ENCODE assay signal across 29 cellular contexts in genomic region chr13:101116826-101117225, GRCh38.
DNase-seq lines count a peak whose midpoint lies in the region; ATAC-seq, FAIRE-seq and TF ChIP-seq lines count a peak whose summit lies in the region.
"Had no signal": no experiment of that assay in that cellular context is flagged by ENCODE, and none has a peak within 500 bp of the region (broad histone marks: within the 10 kb centered on the region; RNA-seq: fewer than 3 reads in every experiment).

No MANE protein-coding gene starts in this region.

- H3K4me1 ChIP-seq in A673 (ENCODE audit: insufficient read depth, low read length, poor library complexity, severe bottlenecking) (peaks cover 25% of the 10 kb centered on the region), HUES6 (ENCODE audit: control insufficient read depth, insufficient read depth, low read length) (peaks cover 55% of the 10 kb centered on the region), H1 (replicated peaks in 1 of 4; ENCODE audit: control insufficient read depth in 3 of 4, insufficient read depth in 4 of 4, low read length in 3 of 4) (peaks cover 15 to 26% (median 19%) of the 10 kb centered on the region in 4 experiments; a peak in 6 of 7 replicates), mesendoderm (ENCODE audit: control insufficient read depth, low read depth, low read length) (no peaks in the 10 kb centered on the region)
- H3K4me1 ChIP-seq: Caco-2, SJCRH30 had no signal

- intact Hi-C loops in A673 (cut with micrococcal nuclease; ENCODE audit: unreplicated experiment): loop anchor here (5.0 to 10.0 kb wide), 2 partner anchors 820 to 1672 kb away; no protein-coding TSS in a partner anchor

- TF ChIP-seq RAD21 in H1 (IDR thresholded peaks at IDR 0.05 in 1 of 2, conservative IDR thresholded peaks at IDR 0.05 in 1 of 2; ENCODE audit: low read depth in 2 of 2, low read length in 2 of 2): no peak

- 6% methylated on average over 4 of the region's 4 CpGs; no CpG with 5 or more reads in 1 of the 2 experiments for WGBS in H1 (ENCODE audit: extremely low coverage in 1 of 2, insufficient coverage in 1 of 2, insufficient read length in 1 of 2, insufficient replicate concordance in 2 of 2, low coverage in 1 of 2, low lambda C conversion rate in 2 of 2, missing lambda C conversion rate in 1 of 2), 2 experiments
- no CpG with 5 or more reads among the region's 4 CpGs for WGBS in mesendoderm (ENCODE audit: extremely low coverage, insufficient coverage, low lambda C conversion rate)

- H3K4me3 ChIP-seq in A673 (ENCODE audit: low read depth, low read length, poor library complexity, severe bottlenecking) (no peak overlapping the region), HUES6 (ENCODE audit: low read depth, low read length) (no peak overlapping the region), H1 (ENCODE audit: extremely low read depth in 1 of 4, insufficient read depth in 2 of 4, low read depth in 3 of 4, low read length in 4 of 4) (peak overlapping the region in 1 of 4 experiments; percentile 30; a peak in 1 of 8 replicates), mesendoderm (ENCODE audit: low read length) (no peak overlapping the region)
- H3K4me3 ChIP-seq: GM12878, PC-9, SJCRH30 had no signal

- H3K27me3 ChIP-seq in A673 (replicated peaks; ENCODE audit: insufficient read depth, low read depth, low read length, poor library complexity): peaks cover 8% of the 10 kb centered on the region
- H3K27me3 ChIP-seq in HUES6 (ENCODE audit: control insufficient read depth, insufficient read depth, low read length): no peaks in the 10 kb centered on the region
- no peaks in the 10 kb centered on the region for H3K27me3 ChIP-seq in H1 (replicated peaks in 1 of 4; ENCODE audit: control insufficient read depth in 3 of 4, extremely low read depth in 1 of 4, insufficient read depth in 3 of 4, low read length in 3 of 4)
- H3K27me3 ChIP-seq in mesendoderm (ENCODE audit: insufficient read depth, low read length, poor library complexity): no peaks in the 10 kb centered on the region
- H3K27me3 ChIP-seq: SJCRH30 had no signal

- H3K56ac ChIP-seq in H1 (replicated peaks; ENCODE audit: insufficient read length, low read depth, low read length): no peak overlapping the region
- H3K56ac ChIP-seq in mesendoderm (ENCODE audit: low read length): no peak overlapping the region

- H3K14ac ChIP-seq in H1 (ENCODE audit: insufficient read length): no peak overlapping the region

- no peak overlapping the region for H2BK20ac ChIP-seq in H1 (ENCODE audit: low read length)

- no peak overlapping the region for H4K91ac ChIP-seq in H1 (replicated peaks; ENCODE audit: insufficient read length, low read length)

- H2BK120ac ChIP-seq in H1 (replicated peaks; ENCODE audit: low read depth, low read length) (no peak overlapping the region), mesendoderm (ENCODE audit: low read depth, low read length) (no peak overlapping the region)

- H4K5ac ChIP-seq in H1 (ENCODE audit: insufficient read length, low read depth, low read length): no peak overlapping the region
- H4K5ac ChIP-seq in mesendoderm (ENCODE audit: low read length): no peak overlapping the region

- H3K27ac ChIP-seq in A673 (ENCODE audit: low read depth, low read length, poor library complexity, severe bottlenecking) (no peak overlapping the region), HUES6 (ENCODE audit: low read depth, low read length) (peak overlapping the region; percentile 66; the same call in 1 of the 2 replicates), H1 (ENCODE audit: low read depth, low read length) (no peak overlapping the region), mesendoderm (ENCODE audit: low read depth, low read length) (no peak overlapping the region)
- H3K27ac ChIP-seq: C4-2B, PC-9, SJCRH30 had no signal

- H3K79me1 ChIP-seq in H1 (ENCODE audit: low read depth, low read length) (no peaks in the 10 kb centered on the region), mesendoderm (ENCODE audit: low read length) (no peaks in the 10 kb centered on the region)

- no peak for ATAC-seq in HG03457 (IDR thresholded peaks at IDR 0.05; ENCODE audit: unreplicated experiment)
- ATAC-seq in HG03354 (IDR thresholded peaks at IDR 0.05; ENCODE audit: poor library complexity, severe bottlenecking, unreplicated experiment): no peak
- ATAC-seq: CD8-positive, alpha-beta T cell; GM12878; HCT116; HepG2; Right ventricle myocardium inferior; T-cell had no signal

- H2AK5ac ChIP-seq in H1 (ENCODE audit: low read depth, low read length) (no peak overlapping the region), mesendoderm (ENCODE audit: low read length) (no peak overlapping the region)

- H2BK15ac ChIP-seq in H1 (ENCODE audit: low read length): no peak overlapping the region
- no peak overlapping the region for H2BK15ac ChIP-seq in mesendoderm (replicated peaks; ENCODE audit: low read depth)

- H3K23me2 ChIP-seq in H1 (ENCODE audit: low read depth, low read length): no peaks in the 10 kb centered on the region

- H3K79me2 ChIP-seq in H1 (ENCODE audit: control insufficient read depth in 1 of 2, insufficient read depth in 2 of 2, low read length in 2 of 2): no peaks in the 10 kb centered on the region
- H3K79me2 ChIP-seq in mesendoderm (ENCODE audit: control insufficient read depth, insufficient read depth, low read length): no peaks in the 10 kb centered on the region

- POLR2A ChIA-PET in A673 (lab: Charles Lee; ENCODE audit: low non-redundant PET) (interaction anchor here (0.6 kb wide), 1 partner anchor 451 kb away, joined by 3 read pairs; no protein-coding TSS in a partner anchor), H1 (lab: Charles Lee; ENCODE audit: partially characterized antibody) (no interaction called here), GM10248 (lab: Yijun Ruan, JAX) (no interaction called here)

- no peak overlapping the region for H3K4ac ChIP-seq in H1 (replicated peaks; ENCODE audit: insufficient read length, low read depth, low read length)
- no peak overlapping the region for H3K4ac ChIP-seq in mesendoderm (ENCODE audit: low read depth, low read length)

- H3K9ac ChIP-seq in HUES6 (ENCODE audit: low read length): no peak overlapping the region
- H3K9ac ChIP-seq in H1 (replicated peaks in 1 of 4; ENCODE audit: extremely low read depth in 1 of 4, low read depth in 3 of 4, low read length in 3 of 4): no peak overlapping the region
- no peak overlapping the region for H3K9ac ChIP-seq in mesendoderm (ENCODE audit: low read length)

- H3K9me3 ChIP-seq in A673 (ENCODE audit: low read depth, low read length, poor library complexity, severe bottlenecking) (no peaks in the 10 kb centered on the region), HUES6 (ENCODE audit: control insufficient read depth, insufficient read depth, low read depth, low read length) (no peaks in the 10 kb centered on the region), H1 (ENCODE audit: insufficient read depth in 2 of 2, low read depth in 1 of 2, low read length in 1 of 2) (no peaks in the 10 kb centered on the region)
- H3K9me3 ChIP-seq: SJCRH30 had no signal

- H2BK5ac ChIP-seq in H1 (ENCODE audit: low read depth, low read length) (no peak overlapping the region), mesendoderm (ENCODE audit: low read length) (no peak overlapping the region)

- no peak overlapping the region for H2BK12ac ChIP-seq in H1 (ENCODE audit: low read depth, low read length)

- no peak for TF ChIP-seq CTCF in A673 (conservative IDR thresholded peaks at IDR 0.05; ENCODE audit: low read depth, low read length)
- no peak for TF ChIP-seq CTCF in H1 (IDR thresholded peaks at IDR 0.05; ENCODE audit: control extremely low read depth in 1 of 3, insufficient read depth in 1 of 3, low read depth in 1 of 3, low read length in 3 of 3)
- no peak for TF ChIP-seq CTCF in GM10248 (IDR thresholded peaks at IDR 0.05; ENCODE audit: control extremely low read depth, extremely low read depth, low read depth, missing control alignments)

- H3K23ac ChIP-seq in H1 (ENCODE audit: insufficient read length) (no peak overlapping the region), mesendoderm (ENCODE audit: low read length) (no peak overlapping the region)

- H3K18ac ChIP-seq in H1 (ENCODE audit: extremely low read depth, low read length) (no peak overlapping the region), mesendoderm (ENCODE audit: low read length) (no peak overlapping the region)

- TF ChIP-seq POLR2A in H1 (IDR thresholded peaks at IDR 0.05; ENCODE audit: control extremely low read depth in 1 of 2, low read depth in 2 of 2, low read length in 2 of 2): no peak

- CTCF ChIA-PET in A673 (lab: Charles Lee): interaction anchor here (0.6 to 1.5 kb wide), 2 partner anchors 11 to 1460 kb away, joined by 4 to 5 read pairs; no protein-coding TSS in a partner anchor
- CTCF ChIA-PET in H1 (lab: Charles Lee; ENCODE audit: partially characterized antibody): interaction anchor here (0.7 to 5.7 kb wide), 5 partner anchors 11 to 1305 kb away, joined by 3 to 27 read pairs (median 3); no protein-coding TSS in a partner anchor
- CTCF ChIA-PET in GM10248 (lab: Yijun Ruan, JAX): no interaction called here

- H3K4me2 ChIP-seq in H1 (ENCODE audit: insufficient read depth in 1 of 2, low read depth in 2 of 2, low read length in 2 of 2) (0 out of 4 replicates have a peak overlapping the region, but pooled peaks of 1 of the 2 experiments have one; percentile 26), mesendoderm (ENCODE audit: low read length) (no peak overlapping the region)
- H3K4me2 ChIP-seq: PC-9 had no signal

- no peaks in the 10 kb centered on the region for H3K36me3 ChIP-seq in A673 (ENCODE audit: insufficient read depth, low read length, poor library complexity, severe bottlenecking)
- H3K36me3 ChIP-seq in HUES6 (ENCODE audit: control insufficient read depth, insufficient read depth, low read length): no peaks in the 10 kb centered on the region
- no peaks in the 10 kb centered on the region for H3K36me3 ChIP-seq in H1 (ENCODE audit: control insufficient read depth in 2 of 4, insufficient read depth in 4 of 4, low read length in 3 of 4)
- no peaks in the 10 kb centered on the region for H3K36me3 ChIP-seq in mesendoderm (ENCODE audit: control insufficient read depth, insufficient read depth, low read length)
- H3K36me3 ChIP-seq: SJCRH30 had no signal

- H2AFZ ChIP-seq in H1 (ENCODE audit: low read length): no peak overlapping the region
- H2AFZ ChIP-seq: PC-9 had no signal

- peak; percentile 77 for DNase-seq in A673 (ENCODE audit: low spot score)
- DNase-seq in H1 (ENCODE audit: low read depth in 1 of 2, low spot score in 2 of 2): no peak
- peak; percentile 68 for DNase-seq in mesendoderm
- no peak for DNase-seq in GM10248 (ENCODE audit: extremely low spot score)
- DNase-seq: Caco-2; CD8-positive, alpha-beta T cell; GOT3; KBM-7; MV-4-11; NCI-H1105; NCI-H1436 treated with DMSO at 0.1 percent for 48 hours; NCI-H187 treated with DMSO at 0.1 percent for 48 hours; NCI-H446; NCI-H524 treated with DMSO at 0.1 percent for 48 hours; NCI-H82; NK-92 treated with Interleukin-12 subunit alpha and Interleukin-12 subunit beta, amount 100 ng/mL, for 24 hours; PC-9; SJCRH30; T-cell had no signal

- TF ChIP-seq EP300 in H1 (IDR thresholded peaks at IDR 0.05; ENCODE audit: borderline replicate concordance in 1 of 2, low read depth in 2 of 2, low read length in 2 of 2): no peak

- peak; percentile 86 for FAIRE-seq in H1 (lab: Jason Lieb, UNC)
- FAIRE-seq: A204.1, G401.6, GM12878, HepG2 had no signal

- no peak overlapping the region for H4K8ac ChIP-seq in H1 (ENCODE audit: extremely low read depth, insufficient read depth, low read length)
- H4K8ac ChIP-seq in mesendoderm (ENCODE audit: low read depth, low read length): no peak overlapping the region

- H4K20me1 ChIP-seq in H1 (replicated peaks in 1 of 2; ENCODE audit: control insufficient read depth in 1 of 2, insufficient read depth in 2 of 2, low read length in 2 of 2): no peaks in the 10 kb centered on the region

- BruUV-seq in A673 (replicated peaks; lab: Mats Ljungman, UMichigan): no TSS peak

Comparison
In these comparisons a context has a peak if more than half of its experiments do, and no peak if none do; other contexts are left out.
1. DNase-seq: peak in A673 (single experiment) and mesendoderm (single experiment); none in H1 (0 of 2) and GM10248 (single experiment).